ENCODE assay signal across 8 cellular contexts in the genomic region with DNA sequence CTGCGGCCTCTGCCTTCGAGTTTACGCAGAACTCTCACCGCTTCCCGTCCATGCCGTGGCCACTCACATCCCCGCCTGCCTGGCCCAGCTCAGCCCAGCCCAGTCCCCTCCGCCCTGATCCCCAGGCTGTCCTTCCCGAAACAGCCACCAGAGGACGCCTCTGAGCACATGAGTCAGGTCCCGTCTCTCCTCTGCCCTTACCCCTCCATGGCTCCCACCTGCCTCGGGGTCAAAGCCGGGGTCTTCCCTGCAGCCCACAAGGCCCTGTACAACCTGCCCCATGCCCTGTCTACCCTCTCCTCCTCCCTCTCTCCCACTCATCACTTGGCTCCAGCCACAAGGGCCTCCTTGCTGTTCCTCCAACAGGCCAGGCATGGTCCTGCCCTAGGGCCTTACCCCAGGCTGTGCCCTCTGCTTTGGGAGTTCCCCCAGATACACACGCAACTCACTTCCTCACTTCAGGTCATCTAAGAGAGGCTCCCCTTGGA. TPM values are rescaled to one million over a fixed set of nuclear protein-coding genes. Genes with fewer than 3 reads are reported as not detected.
DNase-seq lines count a peak whose midpoint lies in the region; ATAC-seq and TF ChIP-seq lines count a peak whose summit lies in the region.

No MANE protein-coding gene starts in this region.

- H3K36me3 Mint-ChIP-seq in CD4-positive, alpha-beta T cell (ENCODE audit: low read depth): no peaks in the 10 kb centered on the region

- in situ Hi-C loops in KBM-7 (cut with MboI; ENCODE audit: low pct_unique_long_range_greater_than_20kb, low sequenced_read_pairs): no loop called here

- H3K27me3 ChIP-seq in CD4-positive, alpha-beta T cell (ENCODE audit: control insufficient read depth, insufficient read depth, low read length): no peaks in the 10 kb centered on the region

- peak; percentile 45 for TF ChIP-seq CTCF in CD4-positive, alpha-beta T cell (IDR thresholded peaks at IDR 0.05)

- no peak overlapping the region for H3K27ac Mint-ChIP-seq in CD4-positive, alpha-beta T cell

- H3K27ac ChIP-seq in CD4-positive, alpha-beta T cell (ENCODE audit: low read depth, low read length): no peak overlapping the region

- no peaks in the 10 kb centered on the region for H3K9me3 Mint-ChIP-seq in CD4-positive, alpha-beta T cell

- no peak overlapping the region for H3K4me3 Mint-ChIP-seq in CD4-positive, alpha-beta T cell

- DNase-seq in CD4-positive, alpha-beta T cell: peak; percentile 42 to 69 (median 52)
- DNase-seq in KBM-7 (peak; percentile 70), dermis microvascular lymphatic vessel endothelial cell (ENCODE audit: low read depth in 2 of 2) (peak; percentile 88 to 90), myocyte (ENCODE audit: low read depth) (peak; percentile 68)
- DNase-seq in activated CD4-positive, alpha-beta T cell treated with anti-CD3 and anti-CD28 coated beads for 48 hours: peak; percentile 82
- DNase-seq in stimulated activated naive CD4-positive, alpha-beta T cell (lab: John Stamatoyannopoulos, UW): peak; percentile 10 to 58 (median 44)

- intact Hi-C loops in CD4-positive, alpha-beta T cell (cut with DNase I, micrococcal nuclease): loop anchor here (2.0 kb wide), 1 partner anchor 69 kb away; no protein-coding TSS in a partner anchor

- peaks cover 9% of the 10 kb centered on the region for H3K27me3 Mint-ChIP-seq in CD4-positive, alpha-beta T cell

- CTCF ChIA-PET in CD4-positive, alpha-beta T cell (lab: Charles Lee): interaction anchor here (0.8 to 4.8 kb wide), 3 partner anchors 9 to 69 kb away, joined by 3 to 14 read pairs (median 4); no protein-coding TSS in a partner anchor

- no peaks in the 10 kb centered on the region for H3K4me1 Mint-ChIP-seq in CD4-positive, alpha-beta T cell (ENCODE audit: low read depth)

- POLR2A ChIA-PET in CD4-positive, alpha-beta T cell (lab: Charles Lee): interaction anchor here (1.7 kb wide), 1 partner anchor 69 kb away, joined by 4 read pairs; no protein-coding TSS in a partner anchor

- no peaks in the 10 kb centered on the region for H3K9me3 ChIP-seq in CD4-positive, alpha-beta T cell (ENCODE audit: control insufficient read depth, low read length)

- peak; percentile 85 for ATAC-seq in CD4-positive, alpha-beta T cell (ENCODE audit: poor library complexity)
- ATAC-seq in GM19397 (IDR thresholded peaks at IDR 0.05; ENCODE audit: unreplicated experiment): no peak
- ATAC-seq in HG02588 (IDR thresholded peaks at IDR 0.05; ENCODE audit: unreplicated experiment): no peak

RNA-seq across cellular contexts. Expression of gene SEMA6B, which starts 8.1 kb away (rescaled TPM):
- under 1 TPM; 0.14 to 0.17 TPM for total RNA-seq in CD4-positive, alpha-beta T cell
- total RNA-seq in dermis microvascular lymphatic vessel endothelial cell (47.2 and 69.4 TPM in 2 replicates), myocyte (373 and 483 TPM in 2 replicates)
- polyA plus RNA-seq in myocyte (2012): 75.2 TPM

RNA-seq across cellular contexts. Expression of gene LRG1, which starts 27.8 kb away (rescaled TPM):
- total RNA-seq in CD4-positive, alpha-beta T cell: not detected
- total RNA-seq in dermis microvascular lymphatic vessel endothelial cell: 0.90 and 2.1 TPM in 2 replicates
- total RNA-seq in myocyte: 0.05 TPM in 1 of 2 replicates, not detected in the other
- not detected for polyA plus RNA-seq in myocyte (2012)

RNA-seq across cellular contexts. Expression of gene PLIN5, which starts 32.6 kb away (rescaled TPM):
- under 1 TPM; 0.31 to 0.93 TPM for total RNA-seq in CD4-positive, alpha-beta T cell
- 3.5 and 11.1 TPM in 2 replicates for total RNA-seq in dermis microvascular lymphatic vessel endothelial cell
- not detected in 2 replicates for total RNA-seq in myocyte
- not detected for polyA plus RNA-seq in myocyte (2012)

RNA-seq across cellular contexts. Expression of gene PLIN4, which starts 49.3 kb away (rescaled TPM):
- not detected for total RNA-seq in CD4-positive, alpha-beta T cell
- total RNA-seq in dermis microvascular lymphatic vessel endothelial cell: 0.64 and 1.4 TPM in 2 replicates
- 0.32 and 0.42 TPM in 2 replicates for total RNA-seq in myocyte
- polyA plus RNA-seq in myocyte (2012): 0.33 TPM

Comparison
In these comparisons a context has a peak if more than half of its experiments do, and no peak if none do; other contexts are left out.
1. RNA of gene SEMA6B, which starts 8.1 kb away (total RNA-seq): 373 to 483 TPM in myocyte and 47.2 to 69.4 TPM in dermis microvascular lymphatic vessel endothelial cell; 0.14 to 0.17 TPM in CD4-positive, alpha-beta T cell; every median in the first group is over 10 times any median in the second.
2. Peak in every context shown above with its lines, with median percentiles within 50 percentile points of each other: DNase-seq.